In genomic region chr16:81618187-81618586, GRCh38 we compare ENCODE assay signal across 32 cellular contexts.
DNase-seq lines count a peak whose midpoint lies in the region; ATAC-seq and TF ChIP-seq lines count a peak whose summit lies in the region.
"Had no signal": no experiment of that assay in that cellular context is flagged by ENCODE, and none has a peak within 500 bp of the region (broad histone marks: within the 10 kb centered on the region; RNA-seq: fewer than 3 reads in every experiment).

No MANE protein-coding gene starts in this region.

- peaks cover 11% of the 10 kb centered on the region for H3K79me1 ChIP-seq in neuronal stem cell (ENCODE audit: low read depth, low read length)

- H3K4ac ChIP-seq in neuronal stem cell (ENCODE audit: low read length) = no peak overlapping the region

- intact Hi-C loops in activated naive CD4-positive, alpha-beta T cell treated with anti-CD3 and anti-CD28 coated beads for 36 hours (cut with micrococcal nuclease) = loop anchor here (5.0 kb wide), 1 partner anchor 306 kb away; the partner anchor contains the start of gene GAN
- intact Hi-C loops in Caco-2 (cut with micrococcal nuclease; ENCODE audit: unreplicated experiment) (no loop called here), right lobe of liver (cut with DNase I) (loop anchor here in 1 of 2 donors (5.0 kb wide), 1 partner anchor 104 kb away; no protein-coding TSS in a partner anchor), CD14-positive monocyte (cut with micrococcal nuclease) (no loop called here)

- H3K9ac ChIP-seq in neuronal stem cell (ENCODE audit: low read depth, low read length, poor library complexity) = peak overlapping the region; percentile 15

- no peak overlapping the region for H3K23ac ChIP-seq in neuronal stem cell (ENCODE audit: low read depth, low read length, poor library complexity)

- H3K14ac ChIP-seq in neuronal stem cell (ENCODE audit: low read length) = peak overlapping the region; percentile 51

- H2BK12ac ChIP-seq in neuronal stem cell (ENCODE audit: low read length) = no peak overlapping the region

- no peak for TF ChIP-seq CTCF in Caco-2 (IDR thresholded peaks at IDR 0.05; ENCODE audit: insufficient read depth in 1 of 2, low read depth in 1 of 2, low read length in 1 of 2, severe bottlenecking in 1 of 2, unreplicated experiment in 1 of 2)
- TF ChIP-seq CTCF in right lobe of liver (IDR thresholded peaks at IDR 0.05) = no peak
- TF ChIP-seq CTCF in CD14-positive monocyte (IDR thresholded peaks at IDR 0.05) = no peak

- H3K18ac ChIP-seq in neuronal stem cell (ENCODE audit: low read length) = no peak overlapping the region

- no peak overlapping the region for H3K4me3 ChIP-seq in esophagus (ENCODE audit: low read depth in 1 of 2, low read length in 2 of 2)
- H3K4me3 ChIP-seq in neuronal stem cell (ENCODE audit: low read length in 2 of 2) = no peak overlapping the region
- H3K4me3 ChIP-seq in Caco-2 (ENCODE audit: low read depth, low read length) = no peak overlapping the region
- H3K4me3 ChIP-seq in right lobe of liver = no peak overlapping the region
- H3K4me3 ChIP-seq: ascending aorta, gastrocnemius medialis, SJCRH30 had no signal

- H2BK120ac ChIP-seq in neuronal stem cell (ENCODE audit: low read depth, low read length) = no peak overlapping the region

- peaks cover 5 to 6% of the 10 kb centered on the region in 2 donors for H3K36me3 Mint-ChIP-seq in activated naive CD4-positive, alpha-beta T cell treated with anti-CD3 and anti-CD28 coated beads, Interleukin-2, amount 50 U/mL, for 72 hours
- peaks cover 2% of the 10 kb centered on the region for H3K36me3 Mint-ChIP-seq in activated naive CD4-positive, alpha-beta T cell treated with anti-CD3 and anti-CD28 coated beads for 36 hours (ENCODE audit: low read depth)
- H3K36me3 Mint-ChIP-seq in Caco-2 (ENCODE audit: insufficient read depth, unreplicated experiment) (peaks cover under 1% of the 10 kb centered on the region), CD14-positive monocyte (peaks cover 10 to 53% of the 10 kb centered on the region in 2 donors)
- H3K36me3 Mint-ChIP-seq: IgD-negative memory B cell had no signal

- no peak overlapping the region for H2BK15ac ChIP-seq in neuronal stem cell (ENCODE audit: low read length)

- no peak overlapping the region for H4K8ac ChIP-seq in neuronal stem cell (ENCODE audit: low read depth, low read length)

- H2AK5ac ChIP-seq in neuronal stem cell (ENCODE audit: low read depth, low read length) = no peak overlapping the region

- POLR2A ChIA-PET in Caco-2 (lab: Charles Lee) = no interaction called here

- peaks cover 6 to 38% of the 10 kb centered on the region in 2 donors for H3K4me1 ChIP-seq in esophagus (ENCODE audit: control insufficient read depth in 2 of 2, insufficient read depth in 2 of 2, low read length in 1 of 2)
- H3K4me1 ChIP-seq in neuronal stem cell (ENCODE audit: control insufficient read depth in 2 of 2, insufficient read depth in 1 of 2, low read depth in 1 of 2, low read length in 2 of 2) = peaks cover 0 to 13% of the 10 kb centered on the region in 2 donors
- H3K4me1 ChIP-seq in Caco-2 = no peaks in the 10 kb centered on the region
- no peaks in the 10 kb centered on the region for H3K4me1 ChIP-seq in right lobe of liver
- H3K4me1 ChIP-seq: SJCRH30 had no signal

- no peak for DNase-seq in activated naive CD4-positive, alpha-beta T cell treated with anti-CD3 and anti-CD28 coated beads, Interleukin-2, amount 50 U/mL, for 72 hours (ENCODE audit: low spot score in 2 of 2)
- no peak for DNase-seq in activated naive CD4-positive, alpha-beta T cell treated with anti-CD3 and anti-CD28 coated beads for 36 hours
- DNase-seq in neuronal stem cell (ENCODE audit: low spot score) (no peak), Caco-2 (no peak), right lobe of liver (no peak), CD14-positive monocyte (ENCODE audit: low spot score) (no peak)
- DNase-seq: activated CD4-positive, alpha-beta T cell treated with anti-CD3 and anti-CD28 coated beads, Interleukin-2, amount 50 U/mL, for 1 hour; activated effector memory CD4-positive, alpha-beta T cell treated with anti-CD3 and anti-CD28 coated beads, Interleukin-2, amount 50 U/mL, for 16 hours; activated naive CD8-positive, alpha-beta T cell treated with anti-CD3 and anti-CD28 coated beads, Interleukin-2, amount 10 ng/mL, durations not matched to agents 7 days and 5 days; activated T-cell treated with anti-CD3 and anti-CD28 coated beads, Interleukin-2, amount 50 U/mL, for 24 hours; central memory CD4-positive, alpha-beta T cell; EL; gastrocnemius medialis; GOT3; HFFc6; left colon; MV-4-11; NCI-H1436 treated with DMSO at 0.1 percent for 48 hours; NCI-H2107; NCI-H446; NCI-H748 treated with DMSO at 0.1 percent for 48 hours; SJCRH30; stimulated activated CD4-positive, alpha-beta T cell treated with anti-CD3 and anti-CD28 coated beads, Interleukin-4, amount 100 ng/mL, for 4 hours; SW 1271; T1000 had no signal

- no peak overlapping the region for H3K4me3 Mint-ChIP-seq in activated naive CD4-positive, alpha-beta T cell treated with anti-CD3 and anti-CD28 coated beads for 36 hours
- H3K4me3 Mint-ChIP-seq in Caco-2 (ENCODE audit: unreplicated experiment) (no peak overlapping the region), CD14-positive monocyte (no peak overlapping the region)
- H3K4me3 Mint-ChIP-seq: activated T-cell treated with anti-CD3 and anti-CD28 coated beads, Interleukin-2, amount 50 U/mL, for 24 hours; dendritic cell treated with granulocyte-macrophage colony-stimulating factor and Interleukin-4, amounts not matched to agents 40 ng/mL and 50 ng/mL, for 4 days; HFFc6 had no signal

- H3K36me3 ChIP-seq in esophagus (ENCODE audit: control insufficient read depth in 2 of 2, insufficient read depth in 2 of 2, low read length in 1 of 2) (no peaks in the 10 kb centered on the region), neuronal stem cell (replicated peaks in 1 of 2; ENCODE audit: control insufficient read depth in 2 of 2, insufficient read depth in 2 of 2, low read length in 2 of 2) (peaks cover 14 to 29% of the 10 kb centered on the region in 2 donors), Caco-2 (ENCODE audit: control insufficient read depth, insufficient read depth, low read length) (peaks cover 6% of the 10 kb centered on the region), right lobe of liver (no peaks in the 10 kb centered on the region)
- H3K36me3 ChIP-seq: ascending aorta, gastrocnemius medialis, SJCRH30 had no signal

- ATAC-seq in activated naive CD4-positive, alpha-beta T cell treated with anti-CD3 and anti-CD28 coated beads, Interleukin-2, amount 50 U/mL, for 72 hours = no peak
- ATAC-seq in HG02642 (IDR thresholded peaks at IDR 0.05; ENCODE audit: poor library complexity, unreplicated experiment) (no peak), right lobe of liver (no peak)
- ATAC-seq: gastrocnemius medialis, left colon had no signal

- H4K91ac ChIP-seq in neuronal stem cell (ENCODE audit: low read depth, low read length, poor library complexity) = no peak overlapping the region

- H3K27ac Mint-ChIP-seq in activated naive CD4-positive, alpha-beta T cell treated with anti-CD3 and anti-CD28 coated beads, Interleukin-2, amount 50 U/mL, for 72 hours = peak overlapping the region; percentile 41 to 55
- no peak overlapping the region for H3K27ac Mint-ChIP-seq in activated naive CD4-positive, alpha-beta T cell treated with anti-CD3 and anti-CD28 coated beads for 36 hours
- no peak overlapping the region for H3K27ac Mint-ChIP-seq in Caco-2 (ENCODE audit: unreplicated experiment)
- peak overlapping the region in 3 of 7 donors; percentile 39 to 85 (median 70) for H3K27ac Mint-ChIP-seq in CD14-positive monocyte
- H3K27ac Mint-ChIP-seq: activated T-cell treated with anti-CD3 and anti-CD28 coated beads, Interleukin-2, amount 50 U/mL, for 24 hours; dendritic cell treated with granulocyte-macrophage colony-stimulating factor and Interleukin-4, amounts not matched to agents 40 ng/mL and 50 ng/mL, for 4 days; HFFc6 had no signal

- CTCF ChIA-PET in activated naive CD4-positive, alpha-beta T cell treated with anti-CD3 and anti-CD28 coated beads for 36 hours (lab: Charles Lee) = no interaction called here
- CTCF ChIA-PET in Caco-2 (lab: Charles Lee) = no interaction called here

- 68 to 76% methylated on average over 6 of the region's 6 CpGs for WGBS in esophagus, 2 donors
- WGBS in neuronal stem cell (ENCODE audit: extremely low coverage in 2 of 2, insufficient read length in 2 of 2, insufficient replicate concordance in 1 of 2), 2 donors = no CpG with 5 or more reads among the region's 6 CpGs
- 52% methylated on average over 3 of the region's 6 CpGs for WGBS in right lobe of liver (ENCODE audit: insufficient coverage, low coverage, low lambda C conversion rate, missing lambda C conversion rate)

- peaks cover 16% of the 10 kb centered on the region for H3K4me1 Mint-ChIP-seq in activated naive CD4-positive, alpha-beta T cell treated with anti-CD3 and anti-CD28 coated beads for 36 hours (ENCODE audit: low read depth)
- no peaks in the 10 kb centered on the region for H3K4me1 Mint-ChIP-seq in Caco-2 (ENCODE audit: low read depth, unreplicated experiment)
- peaks cover 4% of the 10 kb centered on the region for H3K4me1 Mint-ChIP-seq in CD14-positive monocyte

- no peaks in the 10 kb centered on the region for H3K27me3 Mint-ChIP-seq in activated naive CD4-positive, alpha-beta T cell treated with anti-CD3 and anti-CD28 coated beads for 36 hours (ENCODE audit: low read depth)
- no peaks in the 10 kb centered on the region for H3K27me3 Mint-ChIP-seq in Caco-2 (ENCODE audit: insufficient read depth, unreplicated experiment)
- H3K27me3 Mint-ChIP-seq in CD14-positive monocyte (ENCODE audit: low read depth in 3 of 3) = peaks cover 0 to 3% (median 2%) of the 10 kb centered on the region in 3 donors
- H3K27me3 Mint-ChIP-seq: activated naive CD8-positive, alpha-beta T cell treated with anti-CD3 and anti-CD28 coated beads, Interleukin-2, amount 10 ng/mL, durations not matched to agents 7 days and 5 days; activated T-cell treated with anti-CD3 and anti-CD28 coated beads, Interleukin-2, amount 50 U/mL, for 24 hours; dendritic cell treated with granulocyte-macrophage colony-stimulating factor and Interleukin-4, amounts not matched to agents 40 ng/mL and 50 ng/mL, for 4 days; IgD-negative memory B cell had no signal

- H3K27ac ChIP-seq in esophagus (ENCODE audit: low read depth in 2 of 2, low read length in 1 of 2) (peak overlapping the region; percentile 6 to 56), neuronal stem cell (replicated peaks; ENCODE audit: low read length) (no peak overlapping the region), right lobe of liver (peak overlapping the region in 1 of 3 donors; percentile 29)
- H3K27ac ChIP-seq: ascending aorta, gastrocnemius medialis, neutrophil, SJCRH30, VCaP had no signal

- H3K4me2 ChIP-seq in neuronal stem cell (ENCODE audit: insufficient read depth, low read length, poor library complexity, severe bottlenecking) = no peak overlapping the region

- TF ChIP-seq POLR2A in right lobe of liver (IDR thresholded peaks at IDR 0.05) = no peak

- H2AFZ ChIP-seq in neuronal stem cell (ENCODE audit: low read length) = no peak overlapping the region

- H2BK5ac ChIP-seq in neuronal stem cell (ENCODE audit: low read length) = no peak overlapping the region

- H3K9me3 ChIP-seq in esophagus (ENCODE audit: control insufficient read depth in 2 of 2, insufficient read depth in 1 of 2, low read depth in 1 of 2, low read length in 1 of 2) (no peaks in the 10 kb centered on the region), neuronal stem cell (replicated peaks in 1 of 2; ENCODE audit: control insufficient read depth in 2 of 2, insufficient read depth in 1 of 2, low read depth in 1 of 2, low read length in 2 of 2) (peaks cover 10 to 15% of the 10 kb centered on the region in 2 donors), Caco-2 (no peaks in the 10 kb centered on the region), right lobe of liver (no peaks in the 10 kb centered on the region)
- H3K9me3 ChIP-seq: ascending aorta, gastrocnemius medialis, neutrophil, SJCRH30 had no signal

- no TSS peak for BruUV-seq in Caco-2 (replicated peaks; lab: Mats Ljungman, UMichigan)

- H3K27me3 ChIP-seq in esophagus (ENCODE audit: control insufficient read depth in 1 of 2, insufficient read depth in 2 of 2, low read length in 2 of 2) = no peaks in the 10 kb centered on the region
- H3K27me3 ChIP-seq in neuronal stem cell (ENCODE audit: control insufficient read depth in 3 of 3, insufficient read depth in 3 of 3, low read depth in 1 of 3, low read length in 3 of 3) = no peaks in the 10 kb centered on the region
- no peaks in the 10 kb centered on the region for H3K27me3 ChIP-seq in Caco-2 (replicated peaks; ENCODE audit: control insufficient read depth, insufficient read depth, low read length)
- no peaks in the 10 kb centered on the region for H3K27me3 ChIP-seq in right lobe of liver
- H3K27me3 ChIP-seq: ascending aorta, gastrocnemius medialis, neutrophil, SJCRH30 had no signal

- no peaks in the 10 kb centered on the region for H3K9me3 Mint-ChIP-seq in activated naive CD4-positive, alpha-beta T cell treated with anti-CD3 and anti-CD28 coated beads, Interleukin-2, amount 50 U/mL, for 72 hours
- no peaks in the 10 kb centered on the region for H3K9me3 Mint-ChIP-seq in activated naive CD4-positive, alpha-beta T cell treated with anti-CD3 and anti-CD28 coated beads for 36 hours
- H3K9me3 Mint-ChIP-seq in Caco-2 (ENCODE audit: unreplicated experiment) (no peaks in the 10 kb centered on the region), CD14-positive monocyte (no peaks in the 10 kb centered on the region)
- H3K9me3 Mint-ChIP-seq: activated naive CD8-positive, alpha-beta T cell treated with anti-CD3 and anti-CD28 coated beads, Interleukin-2, amount 10 ng/mL, durations not matched to agents 7 days and 5 days; activated T-cell treated with anti-CD3 and anti-CD28 coated beads, Interleukin-2, amount 50 U/mL, for 24 hours; dendritic cell treated with granulocyte-macrophage colony-stimulating factor and Interleukin-4, amounts not matched to agents 40 ng/mL and 50 ng/mL, for 4 days; HFFc6; IgD-negative memory B cell had no signal

Comparison
In these comparisons a context has a peak if more than half of its experiments do, and no peak if none do; other contexts are left out.
1. H3K27ac Mint-ChIP-seq: peak in activated naive CD4-positive, alpha-beta T cell treated with anti-CD3 and anti-CD28 coated beads, Interleukin-2, amount 50 U/mL, for 72 hours (2 of 2); none in activated naive CD4-positive, alpha-beta T cell treated with anti-CD3 and anti-CD28 coated beads for 36 hours (single experiment) and Caco-2 (single experiment).